ENCODE assay signal across 8 cellular contexts in the genomic region with DNA sequence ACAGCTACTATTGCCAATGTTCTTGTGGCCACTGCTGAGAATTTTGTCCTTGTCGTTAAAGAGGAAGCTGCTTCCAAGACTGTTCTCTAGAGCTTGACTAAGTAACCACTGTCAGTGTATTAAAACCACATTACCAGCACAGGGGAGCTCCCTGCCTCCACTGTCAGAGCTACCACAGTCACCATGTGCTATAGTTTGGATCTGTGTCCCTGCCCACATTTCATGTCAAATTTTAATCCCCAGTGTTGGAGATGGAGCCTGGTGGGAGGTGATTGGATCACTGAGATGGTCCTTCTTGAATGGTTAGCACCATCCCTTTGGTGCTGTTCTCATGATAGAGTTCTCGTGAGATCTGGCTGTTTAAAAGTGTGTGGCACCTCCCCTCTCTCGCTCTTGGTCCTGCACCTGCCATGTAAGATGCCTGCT. TPM values are rescaled to one million over a fixed set of nuclear protein-coding genes. Genes with fewer than 3 reads are reported as not detected.
DNase-seq lines count a peak whose midpoint lies in the region; ATAC-seq lines count a peak whose summit lies in the region.

No MANE protein-coding gene starts in this region.

- no peaks in the 10 kb centered on the region for H3K9me3 ChIP-seq in T-helper 17 cell (ENCODE audit: control insufficient read depth, low read length, poor library complexity, severe bottlenecking)

- H3K4me1 Mint-ChIP-seq in T-helper 17 cell: peaks cover 28% of the 10 kb centered on the region

- DNase-seq in T-helper 17 cell (no peak), NCI-H1930 (lab: John Stamatoyannopoulos, UW) (no peak), SHP77 treated with DMSO at 0.1 percent for 48 hours (lab: John Stamatoyannopoulos, UW) (no peak), anterior cingulate cortex (lab: John Stamatoyannopoulos, UW) (no peak)
- DNase-seq in stimulated activated CD4-positive, alpha-beta T cell treated with anti-CD3 and anti-CD28 coated beads, Interleukin-15, amount 100 ng/mL, for 24 hours: peak; percentile 53
- no peak for DNase-seq in activated CD4-positive, CD25-positive, alpha-beta regulatory T cell treated with anti-CD3 and anti-CD28 coated beads, Interleukin-2, amount 50 U/mL, for 72 hours

- no peaks in the 10 kb centered on the region for H3K27me3 Mint-ChIP-seq in T-helper 17 cell

- ATAC-seq in GM18867 (IDR thresholded peaks at IDR 0.05; ENCODE audit: unreplicated experiment) (peak; percentile 69), HG02884 (IDR thresholded peaks at IDR 0.05; ENCODE audit: unreplicated experiment) (peak; percentile 82), T-helper 17 cell (peak; percentile 64)

- H3K4me3 Mint-ChIP-seq in T-helper 17 cell: no peak overlapping the region

- no peaks in the 10 kb centered on the region for H3K36me3 Mint-ChIP-seq in T-helper 17 cell (ENCODE audit: low read depth)

- peak overlapping the region; percentile 68 for H3K27ac Mint-ChIP-seq in T-helper 17 cell

RNA-seq across cellular contexts. Expression of a gene that starts 23.2 kb away (rescaled TPM):
- 100 to 1,000 TPM; 251 to 319 TPM for total RNA-seq in T-helper 17 cell
